Comparison of ENCODE assay signal across 11 cellular contexts in genomic region chr1:85462931-85463665, GRCh38. TPM values are rescaled to one million over a fixed set of nuclear protein-coding genes. Genes with fewer than 3 reads are reported as not detected.
DNase-seq lines count a peak whose midpoint lies in the region; ATAC-seq and TF ChIP-seq lines count a peak whose summit lies in the region.
"Had no signal": no experiment of that assay in that cellular context is flagged by ENCODE, and none has a peak within 500 bp of the region (broad histone marks: within the 10 kb centered on the region; RNA-seq: fewer than 3 reads in every experiment).

No MANE protein-coding gene starts in this region.

- no peak for TF ChIP-seq POLR2A in gastrocnemius medialis (IDR thresholded peaks at IDR 0.05)

- H3K4me3 ChIP-seq in AG04450 (ENCODE audit: low read depth, low read length): peak overlapping the region; percentile 82
- peak overlapping the region; percentile 77 for H3K4me3 ChIP-seq in MG63
- H3K4me3 ChIP-seq in duodenal mucosa (ENCODE audit: low read depth in 1 of 2, low read length in 2 of 2): peak overlapping the region; percentile 83 to 87
- peak overlapping the region; percentile 70 for H3K4me3 ChIP-seq in mucosa of stomach (ENCODE audit: low read length)
- peak overlapping the region in 1 of 4 donors; percentile 66 for H3K4me3 ChIP-seq in gastrocnemius medialis

- in situ Hi-C loops in gastrocnemius medialis (cut with MboI; ENCODE audit: low sequenced_read_pairs in 4 of 4): no loop called here

- H3K36me3 ChIP-seq in MG63: no peaks in the 10 kb centered on the region; the same call in 1 of the 2 replicates
- H3K36me3 ChIP-seq in duodenal mucosa (ENCODE audit: control insufficient read depth in 1 of 2, insufficient read depth in 2 of 2, low read length in 2 of 2): no peaks in the 10 kb centered on the region
- H3K36me3 ChIP-seq in mucosa of stomach (ENCODE audit: control insufficient read depth, insufficient read depth, low read length): no peaks in the 10 kb centered on the region
- H3K36me3 ChIP-seq in gastrocnemius medialis: no peaks in the 10 kb centered on the region

- POLR2A ChIA-PET in AG04450 (lab: Yijun Ruan, JAX): interaction anchor here (0.6 to 2.0 kb wide), 8 partner anchors 10 to 121 kb away, joined by 3 to 8 read pairs (median 3); no protein-coding TSS in a partner anchor

- peak overlapping the region in 1 of 2 donors; percentile 86 for H3K9ac ChIP-seq in duodenal mucosa (ENCODE audit: low read depth in 1 of 2, low read length in 2 of 2)
- H3K9ac ChIP-seq in mucosa of stomach (ENCODE audit: low read length): peak overlapping the region; percentile 81

- DNase-seq in AG04450 (ENCODE audit: low read depth, low spot score) (no peak), MG63 (no peak), NCI-H1105 treated with DMSO at 0.1 percent for 48 hours (lab: John Stamatoyannopoulos, UW) (no peak), gastrocnemius medialis (no peak), SIG-M5 (lab: John Stamatoyannopoulos, UW) (no peak), GDM1 (lab: John Stamatoyannopoulos, UW) (no peak)
- DNase-seq: NCI-H187 treated with DMSO at 0.1 percent for 48 hours had no signal

- intact Hi-C loops in gastrocnemius medialis (cut with DNase I; ENCODE audit: low total_unique reads): loop anchor here (10.0 kb wide), 1 partner anchor 122 kb away; the partner anchor contains the start of gene CCN1

- CTCF ChIA-PET in AG04450 (lab: Charles Lee): interaction anchor here (0.6 to 2.8 kb wide), 7 partner anchors 86 to 193 kb away, joined by 3 to 21 read pairs (median 4); no protein-coding TSS in a partner anchor

- peaks cover 24 to 52% of the 10 kb centered on the region in 2 donors for H3K4me1 ChIP-seq in duodenal mucosa (ENCODE audit: control insufficient read depth in 1 of 2, insufficient read depth in 2 of 2, low read length in 2 of 2)
- peaks cover 48% of the 10 kb centered on the region for H3K4me1 ChIP-seq in mucosa of stomach (ENCODE audit: control insufficient read depth, insufficient read depth, low read length)
- peaks cover 4 to 6% of the 10 kb centered on the region in 2 donors for H3K4me1 ChIP-seq in gastrocnemius medialis

- no peak for TF ChIP-seq CTCF in AG04450 (IDR thresholded peaks at IDR 0.05; ENCODE audit: low read depth, low read length)
- no peak for TF ChIP-seq CTCF in gastrocnemius medialis (IDR thresholded peaks at IDR 0.05 in 4 of 5, conservative IDR thresholded peaks at IDR 0.05 in 1 of 5)

- no peaks in the 10 kb centered on the region for H3K27me3 ChIP-seq in AG04450 (ENCODE audit: control insufficient read depth, insufficient read depth, low read length)
- H3K27me3 ChIP-seq in MG63: no peaks in the 10 kb centered on the region
- H3K27me3 ChIP-seq in duodenal mucosa (ENCODE audit: control insufficient read depth in 1 of 2, insufficient read depth in 2 of 2, low read length in 2 of 2): no peaks in the 10 kb centered on the region
- no peaks in the 10 kb centered on the region for H3K27me3 ChIP-seq in mucosa of stomach (ENCODE audit: control insufficient read depth, insufficient read depth, low read length)
- H3K27me3 ChIP-seq in gastrocnemius medialis: no peaks in the 10 kb centered on the region

- H3K9me3 ChIP-seq in AG04450 (ENCODE audit: control insufficient read depth, insufficient read depth, low read length): no peaks in the 10 kb centered on the region; the same call in 1 of the 2 replicates
- H3K9me3 ChIP-seq in MG63: no peaks in the 10 kb centered on the region
- H3K9me3 ChIP-seq in duodenal mucosa (ENCODE audit: control insufficient read depth in 1 of 2, low read length in 2 of 2): no peaks in the 10 kb centered on the region
- H3K9me3 ChIP-seq in mucosa of stomach (ENCODE audit: control insufficient read depth, low read length): no peaks in the 10 kb centered on the region
- no peaks in the 10 kb centered on the region for H3K9me3 ChIP-seq in gastrocnemius medialis

- H3K27ac ChIP-seq in AG04450 (ENCODE audit: low read depth, low read length) (no peak overlapping the region), duodenal mucosa (ENCODE audit: low read depth, low read length) (no peak overlapping the region), gastrocnemius medialis (no peak overlapping the region)

- ATAC-seq in gastrocnemius medialis: no peak
- ATAC-seq: activated CD4-positive, CD25-positive, alpha-beta regulatory T cell treated with anti-CD3 and anti-CD28 coated beads, Interleukin-2, amount 50 U/mL, for 24 hours had no signal

RNA-seq across cellular contexts. Expression of gene DDAH1, which starts 1.9 kb away (rescaled TPM):
- polyA plus RNA-seq in AG04450 (2011; rRNA removed): 83.7 and 102 TPM in 2 replicates
- 67.6 and 85.8 TPM in 2 replicates for polyA minus RNA-seq in AG04450 (2011; rRNA and poly(A)+ RNA removed)
- total RNA-seq in MG63 (2014; rRNA removed; shearing (Covaris generic); ENCODE audit: low replicate concordance): 18.2 and 20.8 TPM in 2 replicates
- total RNA-seq in gastrocnemius medialis: 10 to 100 TPM in 3 of 4 donors, 1 to 10 TPM in 1; 5.9 to 28.7 (median 13.2) TPM
- total RNA-seq: activated T-helper 2 cell treated with anti-CD3 and anti-CD28 coated beads, Interferon-gamma antibody, Interleukin-2, Interleukin-4, amounts not matched to agents 10 μg/mL and 5 μg/mL and 100 μg/mL, durations not matched to agents 14 hours and 24 hours and 36 hours had no signal
